In genomic region chr18:36314098-36314497, GRCh38 we compare ENCODE assay signal across 17 cellular contexts. TPM values are rescaled to one million over a fixed set of nuclear protein-coding genes. Genes with fewer than 3 reads are reported as not detected.
DNase-seq lines count a peak whose midpoint lies in the region; ATAC-seq and TF ChIP-seq lines count a peak whose summit lies in the region.
"Had no signal": no experiment of that assay in that cellular context is flagged by ENCODE, and none has a peak within 500 bp of the region (broad histone marks: within the 10 kb centered on the region; RNA-seq: fewer than 3 reads in every experiment).

No MANE protein-coding gene starts in this region.

- H3K27me3 Mint-ChIP-seq in nephron (ENCODE audit: low read depth) (peaks cover 7% of the 10 kb centered on the region), osteocyte (ENCODE audit: unreplicated experiment) (no peaks in the 10 kb centered on the region)
- peaks cover 22 to 25% of the 10 kb centered on the region in 2 donors for H3K27me3 Mint-ChIP-seq in stimulated activated naive B cell treated with anti-CD40 and anti-IgM and Interleukin-4, amounts not matched to agents 10 μg/mL and 1 μg/mL and 100 μg/mL, for 72 hours

- H3K27ac Mint-ChIP-seq in nephron (peak overlapping the region; percentile 46 to 65 (median 54)), osteocyte (ENCODE audit: unreplicated experiment) (no peak overlapping the region)
- no peak overlapping the region for H3K27ac Mint-ChIP-seq in stimulated activated naive B cell treated with anti-CD40 and anti-IgM and Interleukin-4, amounts not matched to agents 10 μg/mL and 1 μg/mL and 100 μg/mL, for 72 hours
- H3K27ac Mint-ChIP-seq: activated CD4-positive, alpha-beta T cell treated with anti-CD3 and anti-CD28 coated beads, Interleukin-2, amount 10 ng/mL, durations not matched to agents 24 days and 14 days; activated T-cell treated with anti-CD3 and anti-CD28 coated beads, Interleukin-2, amount 50 U/mL, for 72 hours; neural progenitor cell had no signal

- H3K36me3 Mint-ChIP-seq in nephron (ENCODE audit: low read depth) = peaks cover 14% of the 10 kb centered on the region
- peaks cover 3 to 5% of the 10 kb centered on the region in 2 donors for H3K36me3 Mint-ChIP-seq in stimulated activated naive B cell treated with anti-CD40 and anti-IgM and Interleukin-4, amounts not matched to agents 10 μg/mL and 1 μg/mL and 100 μg/mL, for 72 hours
- H3K36me3 Mint-ChIP-seq in osteocyte (ENCODE audit: unreplicated experiment) = no peaks in the 10 kb centered on the region

- peaks cover 16% of the 10 kb centered on the region for H3K4me1 Mint-ChIP-seq in nephron
- H3K4me1 Mint-ChIP-seq in stimulated activated naive B cell treated with anti-CD40 and anti-IgM and Interleukin-4, amounts not matched to agents 10 μg/mL and 1 μg/mL and 100 μg/mL, for 72 hours = no peaks in the 10 kb centered on the region
- H3K4me1 Mint-ChIP-seq in osteocyte (ENCODE audit: unreplicated experiment) = peaks cover 15% of the 10 kb centered on the region
- H3K4me1 Mint-ChIP-seq: activated CD4-positive, alpha-beta T cell treated with anti-CD3 and anti-CD28 coated beads, Interleukin-2, amount 10 ng/mL, durations not matched to agents 24 days and 14 days had no signal

- POLR2A ChIA-PET in RWPE1 (lab: Yijun Ruan, JAX; ENCODE audit: low non-redundant PET) = no interaction called here

- H3K9me3 Mint-ChIP-seq in nephron (peaks cover 16% of the 10 kb centered on the region), osteocyte (ENCODE audit: unreplicated experiment) (peaks cover 9% of the 10 kb centered on the region)
- peaks cover 9 to 14% of the 10 kb centered on the region in 2 donors for H3K9me3 Mint-ChIP-seq in stimulated activated naive B cell treated with anti-CD40 and anti-IgM and Interleukin-4, amounts not matched to agents 10 μg/mL and 1 μg/mL and 100 μg/mL, for 72 hours

- TF ChIP-seq CTCF in RWPE1 (conservative IDR thresholded peaks at IDR 0.05; ENCODE audit: low read depth) = no peak
- TF ChIP-seq CTCF in nephron (IDR thresholded peaks at IDR 0.05; ENCODE audit: unreplicated experiment in 3 of 3) = no peak
- TF ChIP-seq CTCF in osteocyte (IDR thresholded peaks at IDR 0.05) = no peak

- CTCF ChIA-PET in RWPE1 (lab: Yijun Ruan, JAX) = interaction anchor here (0.6 to 0.9 kb wide), 2 partner anchors 98 to 106 kb away, joined by 3 read pairs; no protein-coding TSS in a partner anchor

- peak overlapping the region; percentile 32; the same call in 1 of the 2 replicates for H3K27ac ChIP-seq in RWPE1
- H3K27ac ChIP-seq: neural progenitor cell, upper lobe of left lung had no signal

- DNase-seq in GM04504 (ENCODE audit: low read depth) (peak; percentile 20), RWPE1 (ENCODE audit: low spot score) (no peak), osteocyte (ENCODE audit: extremely low spot score, unreplicated experiment) (no peak)
- DNase-seq in stimulated activated naive B cell treated with anti-CD40 and anti-IgM and Interleukin-4, amounts not matched to agents 10 μg/mL and 1 μg/mL and 100 μg/mL, for 72 hours = no peak
- no peak for DNase-seq in activated CD4-positive, alpha-beta T cell treated with anti-CD3 and anti-CD28 coated beads, Interleukin-2, amount 50 U/mL, for 48 hours
- DNase-seq: activated CD4-positive, alpha-beta T cell treated with anti-CD3 and anti-CD28 coated beads, Interleukin-2, amount 10 ng/mL, durations not matched to agents 24 days and 14 days; activated T-cell treated with anti-CD3 and anti-CD28 coated beads, Interleukin-2, amount 50 U/mL, for 72 hours; Calu3; mesendoderm; NCI-H1092; SHP77 treated with DMSO at 0.1 percent for 48 hours; stimulated activated CD4-positive, alpha-beta T cell treated with anti-CD3 and anti-CD28 coated beads, Interleukin-4, amount 100 ng/mL, for 1 hour; upper lobe of left lung had no signal

- ATAC-seq in esophagus mucosa (peak; percentile 36), HG02840 (IDR thresholded peaks at IDR 0.05; ENCODE audit: low FRiP score, unreplicated experiment) (no peak)
- no peak for ATAC-seq in stimulated activated naive B cell treated with anti-CD40 and anti-IgM and Interleukin-4, amounts not matched to agents 10 μg/mL and 1 μg/mL and 100 μg/mL, for 72 hours (replicated peaks)
- ATAC-seq: activated T-cell treated with anti-CD3 and anti-CD28 coated beads, Interleukin-2, amount 50 U/mL, for 72 hours had no signal

- no peak overlapping the region for H3K4me3 Mint-ChIP-seq in nephron
- no peak overlapping the region for H3K4me3 Mint-ChIP-seq in stimulated activated naive B cell treated with anti-CD40 and anti-IgM and Interleukin-4, amounts not matched to agents 10 μg/mL and 1 μg/mL and 100 μg/mL, for 72 hours
- no peak overlapping the region for H3K4me3 Mint-ChIP-seq in osteocyte (ENCODE audit: unreplicated experiment)
- H3K4me3 Mint-ChIP-seq: activated CD4-positive, alpha-beta T cell treated with anti-CD3 and anti-CD28 coated beads, Interleukin-2, amount 10 ng/mL, durations not matched to agents 24 days and 14 days; activated T-cell treated with anti-CD3 and anti-CD28 coated beads, Interleukin-2, amount 50 U/mL, for 72 hours; neural progenitor cell had no signal

RNA-seq across cellular contexts. Expression of gene FHOD3, which starts 16.6 kb away (rescaled TPM):
- total RNA-seq in esophagus mucosa (3.0 TPM), osteocyte (0.73 and 1.2 TPM in 2 replicates)
- total RNA-seq: activated CD4-positive, alpha-beta T cell treated with anti-CD3 and anti-CD28 coated beads, Interleukin-2, amount 10 ng/mL, durations not matched to agents 24 days and 14 days had no signal

Comparison
In these comparisons a context has a peak if more than half of its experiments do, and no peak if none do; other contexts are left out.
1. H3K27ac Mint-ChIP-seq: peak in nephron (3 of 3); none in stimulated activated naive B cell treated with anti-CD40 and anti-IgM and Interleukin-4, amounts not matched to agents 10 μg/mL and 1 μg/mL and 100 μg/mL, for 72 hours (single experiment) and osteocyte (single experiment).